11 cellular contexts compared by ENCODE assay signal in the genomic region with DNA sequence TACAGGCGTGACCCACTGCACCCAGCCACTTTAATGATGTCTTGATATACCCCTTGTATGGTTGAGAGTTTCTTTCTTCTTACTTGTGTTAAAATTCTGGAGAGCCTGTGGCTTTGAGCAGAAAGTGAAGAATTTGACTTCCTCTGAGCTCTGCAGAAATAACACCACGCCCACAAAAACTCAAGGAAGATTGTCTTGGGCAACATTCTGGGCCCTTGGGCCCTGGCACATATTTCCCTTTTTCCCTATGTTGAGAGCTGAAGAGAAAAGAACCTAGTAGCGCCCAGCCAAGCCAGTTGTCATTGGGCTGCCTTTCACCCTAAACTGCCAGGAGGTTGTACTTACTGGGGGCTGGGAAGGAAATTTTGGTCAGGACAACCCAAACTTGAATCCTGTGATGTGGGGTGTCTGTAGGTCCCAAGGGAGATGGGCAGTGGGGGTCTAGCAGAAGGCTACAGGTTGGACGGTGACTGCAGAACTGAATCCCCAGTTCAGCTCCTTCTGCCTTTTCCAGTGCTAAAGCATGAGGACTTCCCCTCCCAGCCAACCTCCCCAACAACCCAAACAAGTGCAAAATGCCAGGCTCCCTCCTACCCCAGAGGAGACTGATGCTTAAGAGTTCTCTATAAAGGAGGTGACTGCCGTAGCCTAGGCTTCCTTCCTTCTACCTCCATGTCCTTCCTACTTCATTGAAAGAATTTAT. TPM values are rescaled to one million over a fixed set of nuclear protein-coding genes. Genes with fewer than 3 reads are reported as not detected.
DNase-seq lines count a peak whose midpoint lies in the region; ATAC-seq and TF ChIP-seq lines count a peak whose summit lies in the region.
"Had no signal": no experiment of that assay in that cellular context is flagged by ENCODE, and none has a peak within 500 bp of the region (broad histone marks: within the 10 kb centered on the region; RNA-seq: fewer than 3 reads in every experiment).

No MANE protein-coding gene starts in this region.

- DNase-seq in activated CD8-positive, alpha-beta memory T cell treated with anti-CD3 and anti-CD28 coated beads, Interleukin-2, amount 10 ng/mL, durations not matched to agents 7 days and 5 days: no peak
- no peak for DNase-seq in activated CD8-positive, alpha-beta memory T cell treated with anti-CD3 and anti-CD28 coated beads for 24 hours
- DNase-seq in T-helper 17 cell (no peak), left ventricle myocardium inferior (no peak), stomach (no peak), DMS79 treated with DMSO at 0.1 percent for 48 hours (lab: John Stamatoyannopoulos, UW) (no peak)
- DNase-seq: activated T-cell treated with anti-CD3 and anti-CD28 coated beads, Interleukin-2, amount 50 U/mL, for 1 hour; effector CD4-positive, alpha-beta T cell; NCI-H1694 had no signal

- no peak for ATAC-seq in activated CD8-positive, alpha-beta memory T cell treated with anti-CD3 and anti-CD28 coated beads, Interleukin-2, amount 10 ng/mL, durations not matched to agents 7 days and 5 days
- ATAC-seq in T-helper 17 cell (no peak), HG02798 (IDR thresholded peaks at IDR 0.05; ENCODE audit: poor library complexity, unreplicated experiment) (no peak), GM21825 (IDR thresholded peaks at IDR 0.05; ENCODE audit: unreplicated experiment) (no peak)

- H3K9me3 Mint-ChIP-seq in activated CD8-positive, alpha-beta memory T cell treated with anti-CD3 and anti-CD28 coated beads, Interleukin-2, amount 10 ng/mL, durations not matched to agents 7 days and 5 days (ENCODE audit: low read depth): no peaks in the 10 kb centered on the region

- H3K4me3 Mint-ChIP-seq in activated CD8-positive, alpha-beta memory T cell treated with anti-CD3 and anti-CD28 coated beads, Interleukin-2, amount 10 ng/mL, durations not matched to agents 7 days and 5 days: no peak overlapping the region
- H3K4me3 Mint-ChIP-seq in T-helper 17 cell: no peak overlapping the region

- H3K27ac ChIP-seq in left ventricle myocardium inferior (replicated peaks) (peak overlapping the region; percentile 48), stomach (peak overlapping the region in 4 of 5 donors; percentile 2 to 84 (median 38))

- peaks cover 59% of the 10 kb centered on the region for H3K4me1 ChIP-seq in left ventricle myocardium inferior
- peaks cover 15 to 68% (median 48%) of the 10 kb centered on the region in 4 donors for H3K4me1 ChIP-seq in stomach

- H3K27me3 Mint-ChIP-seq in activated CD8-positive, alpha-beta memory T cell treated with anti-CD3 and anti-CD28 coated beads, Interleukin-2, amount 10 ng/mL, durations not matched to agents 7 days and 5 days: no peaks in the 10 kb centered on the region
- no peaks in the 10 kb centered on the region for H3K27me3 Mint-ChIP-seq in T-helper 17 cell

- no peak overlapping the region for H3K4me3 ChIP-seq in left ventricle myocardium inferior
- H3K4me3 ChIP-seq in stomach: no peak overlapping the region

- no peak for TF ChIP-seq POLR2A in stomach (IDR thresholded peaks at IDR 0.05)

- H3K36me3 ChIP-seq in left ventricle myocardium inferior (peaks cover 52% of the 10 kb centered on the region), stomach (peaks cover 44 to 58% (median 54%) of the 10 kb centered on the region in 4 donors)

- CTCF ChIA-PET in activated CD8-positive, alpha-beta memory T cell treated with anti-CD3 and anti-CD28 coated beads, Interleukin-2, amount 10 ng/mL, durations not matched to agents 7 days and 5 days (lab: Charles Lee): interaction anchor here (0.9 to 1.7 kb wide), 2 partner anchors 10 to 113 kb away, joined by 3 to 5 read pairs; no protein-coding TSS in a partner anchor

- intact Hi-C loops in left ventricle myocardium inferior (cut with micrococcal nuclease) (no loop called here), stomach (cut with DNase I; ENCODE audit: low total_unique reads) (no loop called here)

- 75 to 91% (median 87%) methylated on average over 5 of the region's 5 CpGs for WGBS in stomach, 5 donors

- TF ChIP-seq EP300 in stomach (IDR thresholded peaks at IDR 0.05): no peak

- H3K9me3 ChIP-seq in T-helper 17 cell (ENCODE audit: control insufficient read depth, low read length, poor library complexity, severe bottlenecking) (no peaks in the 10 kb centered on the region), left ventricle myocardium inferior (replicated peaks) (no peaks in the 10 kb centered on the region), stomach (no peaks in the 10 kb centered on the region)

- no peak for TF ChIP-seq CTCF in left ventricle myocardium inferior (IDR thresholded peaks at IDR 0.05; ENCODE audit: borderline replicate concordance)
- TF ChIP-seq CTCF in stomach (IDR thresholded peaks at IDR 0.05): no peak

- H3K4me1 Mint-ChIP-seq in activated CD8-positive, alpha-beta memory T cell treated with anti-CD3 and anti-CD28 coated beads, Interleukin-2, amount 10 ng/mL, durations not matched to agents 7 days and 5 days: peaks cover 33% of the 10 kb centered on the region
- peaks cover 48% of the 10 kb centered on the region for H3K4me1 Mint-ChIP-seq in T-helper 17 cell

- peaks cover 46% of the 10 kb centered on the region for H3K36me3 Mint-ChIP-seq in activated CD8-positive, alpha-beta memory T cell treated with anti-CD3 and anti-CD28 coated beads, Interleukin-2, amount 10 ng/mL, durations not matched to agents 7 days and 5 days
- peaks cover 13% of the 10 kb centered on the region for H3K36me3 Mint-ChIP-seq in T-helper 17 cell (ENCODE audit: low read depth)

- H3K27me3 ChIP-seq in left ventricle myocardium inferior (ENCODE audit: low read depth): no peaks in the 10 kb centered on the region
- H3K27me3 ChIP-seq in stomach: no peaks in the 10 kb centered on the region

- peak overlapping the region; percentile 63 for H3K27ac Mint-ChIP-seq in activated CD8-positive, alpha-beta memory T cell treated with anti-CD3 and anti-CD28 coated beads, Interleukin-2, amount 10 ng/mL, durations not matched to agents 7 days and 5 days
- H3K27ac Mint-ChIP-seq in T-helper 17 cell: peak overlapping the region; percentile 82

RNA-seq across cellular contexts. Expression of gene SNAPIN, which starts 11.7 kb away (rescaled TPM):
- total RNA-seq in activated CD8-positive, alpha-beta memory T cell treated with anti-CD3 and anti-CD28 coated beads, Interleukin-2, amount 10 ng/mL, durations not matched to agents 7 days and 5 days: 10 to 100 TPM; 30.7 to 34.2 TPM
- total RNA-seq in T-helper 17 cell: 10 to 100 TPM; 17.6 to 18.2 TPM
- 67.0 TPM for total RNA-seq in left ventricle myocardium inferior
- total RNA-seq in stomach: 10 to 100 TPM; 14.9 to 82.9 (median 15.6) TPM
- 10 to 100 TPM; 29.4 to 35.5 (median 29.5) TPM for polyA plus RNA-seq in stomach

RNA-seq across cellular contexts. Expression of gene CHTOP, which starts 13.0 kb away (rescaled TPM):
- 10 to 100 TPM; 83.8 to 89.1 TPM for total RNA-seq in activated CD8-positive, alpha-beta memory T cell treated with anti-CD3 and anti-CD28 coated beads, Interleukin-2, amount 10 ng/mL, durations not matched to agents 7 days and 5 days
- total RNA-seq in T-helper 17 cell (10 to 100 TPM; 82.0 to 82.4 TPM), left ventricle myocardium inferior (75.5 TPM), stomach (100 to 1,000 TPM in 1 of 5 donors, 10 to 100 TPM in 4; 21.7 to 111 (median 74.3) TPM)
- polyA plus RNA-seq in stomach: 10 to 100 TPM; 41.3 to 53.2 (median 46.0) TPM

RNA-seq across cellular contexts. Expression of gene S100A1, which starts 18.6 kb away (rescaled TPM):
- total RNA-seq in activated CD8-positive, alpha-beta memory T cell treated with anti-CD3 and anti-CD28 coated beads, Interleukin-2, amount 10 ng/mL, durations not matched to agents 7 days and 5 days: not detected
- total RNA-seq in T-helper 17 cell: not detected
- 2,012 TPM for total RNA-seq in left ventricle myocardium inferior
- not detected for total RNA-seq in stomach
- polyA plus RNA-seq in stomach: 10 to 100 TPM in 2 of 3 donors, 1 to 10 TPM in 1; 5.7 to 64.8 (median 45.5) TPM

RNA-seq across cellular contexts. Expression of gene S100A13, which starts 19.5 kb away (rescaled TPM):
- total RNA-seq in activated CD8-positive, alpha-beta memory T cell treated with anti-CD3 and anti-CD28 coated beads, Interleukin-2, amount 10 ng/mL, durations not matched to agents 7 days and 5 days: 1 to 10 TPM; 6.0 to 7.0 TPM
- total RNA-seq in T-helper 17 cell (1 to 10 TPM; 3.1 to 4.6 TPM), left ventricle myocardium inferior (131 TPM), stomach (10 to 100 TPM; 18.7 to 54.6 (median 23.5) TPM)
- polyA plus RNA-seq in stomach: 100 to 1,000 TPM; 140 to 271 (median 207) TPM

RNA-seq across cellular contexts. Expression of gene ILF2, which starts 24.0 kb away (rescaled TPM):
- 100 to 1,000 TPM; 193 to 260 TPM for total RNA-seq in activated CD8-positive, alpha-beta memory T cell treated with anti-CD3 and anti-CD28 coated beads, Interleukin-2, amount 10 ng/mL, durations not matched to agents 7 days and 5 days
- 100 to 1,000 TPM; 136 to 142 TPM for total RNA-seq in T-helper 17 cell
- 61.6 TPM for total RNA-seq in left ventricle myocardium inferior
- total RNA-seq in stomach: 100 to 1,000 TPM in 1 of 5 donors, 10 to 100 TPM in 4; 17.1 to 138 (median 41.5) TPM
- polyA plus RNA-seq in stomach: 100 to 1,000 TPM in 1 of 3 donors, 10 to 100 TPM in 2; 49.1 to 103 (median 98.9) TPM

Comparison
In these comparisons a context has a peak if more than half of its experiments do, and no peak if none do; other contexts are left out.
1. RNA of gene S100A1, which starts 18.6 kb away (total RNA-seq): 2,012 TPM in left ventricle myocardium inferior (single experiment); not detected in activated CD8-positive, alpha-beta memory T cell treated with anti-CD3 and anti-CD28 coated beads, Interleukin-2, amount 10 ng/mL, durations not matched to agents 7 days and 5 days, not detected in T-helper 17 cell and not detected in stomach; every median in the first group is over 1,000 times any median in the second.